In the genomic region with DNA sequence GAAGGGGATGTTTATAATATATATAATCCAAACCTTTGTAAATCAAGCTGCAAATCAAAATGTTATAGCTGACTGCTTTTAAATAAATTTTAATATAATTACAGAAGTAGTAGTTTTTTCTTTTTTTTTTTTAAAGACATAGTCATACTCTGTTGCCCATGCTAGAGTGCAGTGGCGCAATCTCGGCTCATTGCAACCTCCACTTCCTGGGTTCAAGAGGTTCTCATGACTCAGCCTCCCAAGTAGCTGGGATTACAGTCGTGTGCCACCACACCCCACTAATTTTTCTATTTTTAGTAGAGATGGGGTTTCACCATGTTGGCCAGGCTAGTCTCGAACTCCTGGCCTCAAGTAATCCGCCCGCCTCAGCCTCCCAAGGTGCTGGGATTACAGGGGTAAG, we compare ENCODE assay signal across 1 cellular context.
TF ChIP-seq lines count a peak whose summit lies in the region.

No MANE protein-coding gene starts in this region.

TF ChIP-seq in WTC11, 78 proteins besides CTCF, POLR2A, EP300 and RAD21 (continued from another document):
- TF ChIP-seq ARID4B (CRISPR knock-in tag; IDR thresholded peaks at IDR 0.05; ENCODE audit: borderline replicate concordance) (no peak), ELF4 (CRISPR knock-in tag; IDR thresholded peaks at IDR 0.05; ENCODE audit: low read depth) (no peak), FOXJ3 (CRISPR knock-in tag; IDR thresholded peaks at IDR 0.05; ENCODE audit: borderline replicate concordance) (no peak), ZNF232 (CRISPR knock-in tag; IDR thresholded peaks at IDR 0.05) (no peak), FOXP1 (CRISPR knock-in tag; IDR thresholded peaks at IDR 0.05; ENCODE audit: borderline replicate concordance) (no peak), PREB (CRISPR knock-in tag; IDR thresholded peaks at IDR 0.05; ENCODE audit: borderline replicate concordance) (no peak), TEAD4 (CRISPR knock-in tag; IDR thresholded peaks at IDR 0.05) (no peak), PRDM15 (CRISPR knock-in tag; IDR thresholded peaks at IDR 0.05) (no peak), NFYB (CRISPR knock-in tag; conservative IDR thresholded peaks at IDR 0.05; ENCODE audit: low read depth) (no peak), ZNF317 (CRISPR knock-in tag; IDR thresholded peaks at IDR 0.05; ENCODE audit: borderline replicate concordance, low read depth) (no peak), FOXP4 (CRISPR knock-in tag; IDR thresholded peaks at IDR 0.05) (no peak)
